35 cellular contexts compared by ENCODE assay signal in genomic region chr12:30969006-30969405, GRCh38. TPM values are rescaled to one million over a fixed set of nuclear protein-coding genes. Genes with fewer than 3 reads are reported as not detected.
"Had no signal": no experiment of that assay in that cellular context is flagged by ENCODE, and none has a peak within 500 bp of the region (broad histone marks: within the 10 kb centered on the region; RNA-seq: fewer than 3 reads in every experiment).

No MANE protein-coding gene starts in this region.

- H3K36me3 Mint-ChIP-seq: activated CD4-positive, alpha-beta memory T cell treated with anti-CD3 and anti-CD28 coated beads for 36 hours; activated naive CD4-positive, alpha-beta T cell treated with anti-CD3 and anti-CD28 coated beads, Interleukin-2, amount 10 ng/mL, durations not matched to agents 7 days and 5 days; activated naive CD4-positive, alpha-beta T cell treated with anti-CD3 and anti-CD28 coated beads, Interleukin-2, amount 50 U/mL, for 24 hours; activated naive CD8-positive, alpha-beta T cell; activated naive CD8-positive, alpha-beta T cell treated with anti-CD3 and anti-CD28 coated beads, Interleukin-2, amount 10 ng/mL, durations not matched to agents 7 days and 5 days; T-cell had no signal

- H3K4me1 ChIP-seq: ascending aorta had no signal

- H3K27me3 ChIP-seq: ascending aorta, cardiac muscle cell had no signal

- H3K4me1 Mint-ChIP-seq: activated B cell treated with CpG ODN at 0.5 μM for 24 hours; activated CD4-positive, alpha-beta T cell treated with anti-CD3 and anti-CD28 coated beads, Interleukin-2, amount 10 ng/mL, durations not matched to agents 24 days and 14 days; activated naive CD4-positive, alpha-beta T cell treated with anti-CD3 and anti-CD28 coated beads, Interleukin-2, amount 10 ng/mL, durations not matched to agents 7 days and 5 days; activated naive CD4-positive, alpha-beta T cell treated with anti-CD3 and anti-CD28 coated beads, Interleukin-2, amount 50 U/mL, for 24 hours; activated naive CD8-positive, alpha-beta T cell treated with anti-CD3 and anti-CD28 coated beads, Interleukin-2, amount 10 ng/mL, durations not matched to agents 7 days and 5 days; activated naive CD8-positive, alpha-beta T cell treated with anti-CD3 and anti-CD28 coated beads, Interleukin-2, amount 50 U/mL, for 24 hours; activated T-helper 17 cell treated with anti-CD3 and anti-CD28 coated beads, Interleukin-2, amount 50 U/mL, for 72 hours; central memory CD8-positive, alpha-beta T cell; T-cell had no signal

- DNase-seq: activated B cell treated with CpG ODN at 0.5 μM for 24 hours; activated CD4-positive, alpha-beta memory T cell treated with anti-CD3 and anti-CD28 coated beads for 36 hours; activated CD4-positive, alpha-beta T cell treated with anti-CD3 and anti-CD28 coated beads for 4 hours; activated CD4-positive, alpha-beta T cell treated with anti-CD3 and anti-CD28 coated beads, Interleukin-2, amount 10 ng/mL, durations not matched to agents 24 days and 14 days; activated CD4-positive, alpha-beta T cell treated with anti-CD3 and anti-CD28 coated beads, Interleukin-2, amount 50 U/mL, for 1 hour; activated CD4-positive, alpha-beta T cell treated with anti-CD3 and anti-CD28 coated beads, Interleukin-2, amount 50 U/mL, for 4 hours; activated CD4-positive, CD25-positive, alpha-beta regulatory T cell treated with anti-CD3 and anti-CD28 coated beads, Interleukin-2, amount 50 U/mL, for 72 hours; activated CD8-positive, alpha-beta memory T cell treated with anti-CD3 and anti-CD28 coated beads, Interleukin-2, amount 50 U/mL, for 4 hours; activated CD8-positive, alpha-beta T cell treated with anti-CD3 and anti-CD28 coated beads for 36 hours; activated gamma-delta T cell; activated naive CD4-positive, alpha-beta T cell treated with anti-CD3 and anti-CD28 coated beads, Interleukin-2, amount 10 ng/mL, durations not matched to agents 7 days and 5 days; activated naive CD4-positive, alpha-beta T cell treated with Interleukin-2 at 50 U/mL for 16 hours; activated naive CD8-positive, alpha-beta T cell treated with anti-CD3 and anti-CD28 coated beads, Interleukin-2, amount 10 ng/mL, durations not matched to agents 7 days and 5 days; activated naive CD8-positive, alpha-beta T cell treated with anti-CD3 and anti-CD28 coated beads, Interleukin-2, amount 50 U/mL, for 24 hours; activated T-cell treated with anti-CD3 and anti-CD28 coated beads for 4 hours; activated T-cell treated with anti-CD3 and anti-CD28 coated beads, Interleukin-2, amount 50 U/mL, for 1 hour; activated T-cell treated with anti-CD3 and anti-CD28 coated beads, Interleukin-2, amount 50 U/mL, for 4 hours; activated T-cell treated with anti-CD3 and anti-CD28 coated beads, Interleukin-2, amount 50 U/mL, for 72 hours; anterior cingulate cortex; T-cell; T-helper 17 cell had no signal

- ATAC-seq: activated CD8-positive, alpha-beta T cell treated with anti-CD3 and anti-CD28 coated beads for 36 hours; activated naive CD8-positive, alpha-beta T cell treated with anti-CD3 and anti-CD28 coated beads, Interleukin-2, amount 50 U/mL, for 24 hours; activated T-cell treated with anti-CD3 and anti-CD28 coated beads, Interleukin-2, amount 50 U/mL, for 4 hours; activated T-cell treated with anti-CD3 and anti-CD28 coated beads, Interleukin-2, amount 50 U/mL, for 72 hours; activated T-helper 17 cell treated with anti-CD3 and anti-CD28 coated beads, Interleukin-2, amount 50 U/mL, for 72 hours; T-cell; T-helper 17 cell had no signal

- H3K4me3 Mint-ChIP-seq: activated B cell treated with CpG ODN at 0.5 μM for 24 hours; activated CD4-positive, alpha-beta memory T cell treated with anti-CD3 and anti-CD28 coated beads for 36 hours; activated CD4-positive, alpha-beta T cell treated with anti-CD3 and anti-CD28 coated beads, Interleukin-2, amount 10 ng/mL, durations not matched to agents 24 days and 14 days; activated CD8-positive, alpha-beta T cell treated with anti-CD3 and anti-CD28 coated beads for 36 hours; activated naive CD4-positive, alpha-beta T cell treated with anti-CD3 and anti-CD28 coated beads, Interleukin-2, amount 10 ng/mL, durations not matched to agents 7 days and 5 days; activated naive CD4-positive, alpha-beta T cell treated with anti-CD3 and anti-CD28 coated beads, Interleukin-2, amount 50 U/mL, for 24 hours; activated naive CD8-positive, alpha-beta T cell; activated naive CD8-positive, alpha-beta T cell treated with anti-CD3 and anti-CD28 coated beads, Interleukin-2, amount 10 ng/mL, durations not matched to agents 7 days and 5 days; activated naive CD8-positive, alpha-beta T cell treated with anti-CD3 and anti-CD28 coated beads, Interleukin-2, amount 50 U/mL, for 24 hours; activated T-cell treated with anti-CD3 and anti-CD28 coated beads, Interleukin-2, amount 50 U/mL, for 4 hours; activated T-cell treated with anti-CD3 and anti-CD28 coated beads, Interleukin-2, amount 50 U/mL, for 72 hours; activated T-helper 1 cell treated with anti-CD3 and anti-CD28 coated beads, Interleukin-12 subunit alpha, Interleukin-12 subunit beta, Interleukin-2, Interleukin-4 antibody, amounts not matched to agents 30 ng/mL and 10 ng/mL and 1 ng/mL, durations not matched to agents 14 hours and 24 hours and 36 hours; activated T-helper 17 cell treated with anti-CD3 and anti-CD28 coated beads, Interleukin-2, amount 50 U/mL, for 72 hours; brain; central memory CD8-positive, alpha-beta T cell; T-cell; T-helper 17 cell had no signal

- H3K27ac ChIP-seq: ascending aorta, VCaP had no signal

- H3K9me3 ChIP-seq: ascending aorta had no signal

- H3K4me3 ChIP-seq: ascending aorta, cardiac muscle cell had no signal

- H3K27ac Mint-ChIP-seq: activated B cell treated with CpG ODN at 0.5 μM for 24 hours; activated CD4-positive, alpha-beta memory T cell treated with anti-CD3 and anti-CD28 coated beads for 36 hours; activated CD4-positive, alpha-beta T cell treated with anti-CD3 and anti-CD28 coated beads, Interleukin-2, amount 10 ng/mL, durations not matched to agents 24 days and 14 days; activated CD8-positive, alpha-beta T cell treated with anti-CD3 and anti-CD28 coated beads for 36 hours; activated naive CD4-positive, alpha-beta T cell treated with anti-CD3 and anti-CD28 coated beads, Interleukin-2, amount 10 ng/mL, durations not matched to agents 7 days and 5 days; activated naive CD4-positive, alpha-beta T cell treated with anti-CD3 and anti-CD28 coated beads, Interleukin-2, amount 50 U/mL, for 24 hours; activated naive CD8-positive, alpha-beta T cell; activated naive CD8-positive, alpha-beta T cell treated with anti-CD3 and anti-CD28 coated beads, Interleukin-2, amount 10 ng/mL, durations not matched to agents 7 days and 5 days; activated naive CD8-positive, alpha-beta T cell treated with anti-CD3 and anti-CD28 coated beads, Interleukin-2, amount 50 U/mL, for 24 hours; activated T-cell treated with anti-CD3 and anti-CD28 coated beads, Interleukin-2, amount 50 U/mL, for 72 hours; activated T-helper 1 cell treated with anti-CD3 and anti-CD28 coated beads, Interleukin-12 subunit alpha, Interleukin-12 subunit beta, Interleukin-2, Interleukin-4 antibody, amounts not matched to agents 30 ng/mL and 10 ng/mL and 1 ng/mL, durations not matched to agents 14 hours and 24 hours and 36 hours; activated T-helper 17 cell treated with anti-CD3 and anti-CD28 coated beads, Interleukin-2, amount 50 U/mL, for 72 hours; T-cell; T-helper 17 cell had no signal

- H3K9me3 Mint-ChIP-seq: activated B cell treated with CpG ODN at 0.5 μM for 24 hours; activated CD4-positive, alpha-beta memory T cell treated with anti-CD3 and anti-CD28 coated beads for 36 hours; activated CD4-positive, alpha-beta T cell treated with anti-CD3 and anti-CD28 coated beads, Interleukin-2, amount 10 ng/mL, durations not matched to agents 24 days and 14 days; activated CD8-positive, alpha-beta T cell treated with anti-CD3 and anti-CD28 coated beads for 36 hours; activated naive CD4-positive, alpha-beta T cell treated with anti-CD3 and anti-CD28 coated beads, Interleukin-2, amount 10 ng/mL, durations not matched to agents 7 days and 5 days; activated naive CD4-positive, alpha-beta T cell treated with anti-CD3 and anti-CD28 coated beads, Interleukin-2, amount 50 U/mL, for 24 hours; activated naive CD8-positive, alpha-beta T cell treated with anti-CD3 and anti-CD28 coated beads, Interleukin-2, amount 10 ng/mL, durations not matched to agents 7 days and 5 days; activated naive CD8-positive, alpha-beta T cell treated with anti-CD3 and anti-CD28 coated beads, Interleukin-2, amount 50 U/mL, for 24 hours; activated T-cell treated with anti-CD3 and anti-CD28 coated beads, Interleukin-2, amount 50 U/mL, for 4 hours; activated T-cell treated with anti-CD3 and anti-CD28 coated beads, Interleukin-2, amount 50 U/mL, for 72 hours; activated T-helper 1 cell treated with anti-CD3 and anti-CD28 coated beads, Interleukin-12 subunit alpha, Interleukin-12 subunit beta, Interleukin-2, Interleukin-4 antibody, amounts not matched to agents 30 ng/mL and 10 ng/mL and 1 ng/mL, durations not matched to agents 14 hours and 24 hours and 36 hours; activated T-helper 17 cell treated with anti-CD3 and anti-CD28 coated beads, Interleukin-2, amount 50 U/mL, for 72 hours; brain; central memory CD8-positive, alpha-beta T cell; T-cell had no signal

- H3K36me3 ChIP-seq: ascending aorta, cardiac muscle cell had no signal

- H3K27me3 Mint-ChIP-seq: activated B cell treated with CpG ODN at 0.5 μM for 24 hours, brain had no signal

- FAIRE-seq: TTC549 had no signal

RNA-seq across cellular contexts. Expression of gene TSPAN11, which starts 42.5 kb away (rescaled TPM):
- total RNA-seq: activated B cell treated with CpG ODN at 0.5 μM for 24 hours; activated CD4-positive, alpha-beta memory T cell treated with anti-CD3 and anti-CD28 coated beads for 36 hours; activated CD4-positive, alpha-beta T cell treated with anti-CD3 and anti-CD28 coated beads, Interleukin-2, amount 10 ng/mL, durations not matched to agents 24 days and 14 days; activated CD8-positive, alpha-beta memory T cell treated with anti-CD3 and anti-CD28 coated beads for 36 hours; activated CD8-positive, alpha-beta T cell treated with anti-CD3 and anti-CD28 coated beads for 36 hours; activated naive CD8-positive, alpha-beta T cell treated with anti-CD3 and anti-CD28 coated beads, Interleukin-2, amount 10 ng/mL, durations not matched to agents 7 days and 5 days; activated T-cell treated with anti-CD3 and anti-CD28 coated beads, Interleukin-2, amount 50 U/mL, for 4 hours; activated T-helper 1 cell treated with anti-CD3 and anti-CD28 coated beads, Interleukin-12 subunit alpha, Interleukin-12 subunit beta, Interleukin-2, Interleukin-4 antibody, amounts not matched to agents 30 ng/mL and 10 ng/mL and 1 ng/mL, durations not matched to agents 14 hours and 24 hours and 36 hours; bronchial epithelial cell; T-cell; T-helper 1 cell treated with Interleukin-12 subunit alpha and Interleukin-12 subunit beta and Interleukin-4 antibody, amounts not matched to agents 30 ng/mL and 1 ng/mL, for 36 hours; T-helper 17 cell; T-helper 2 cell treated with Interferon-gamma antibody and Interleukin-4, amounts not matched to agents 100 ng/mL and 5 ng/mL, for 36 hours had no signal
